In genomic region chr2:106575955-106576354, GRCh38 we compare ENCODE assay signal across 8 cellular contexts.
DNase-seq lines count a peak whose midpoint lies in the region; ATAC-seq and TF ChIP-seq lines count a peak whose summit lies in the region.

No MANE protein-coding gene starts in this region.

- intact Hi-C loops in sigmoid colon (cut with DNase I), result loop anchor here (5.0 kb wide), 1 partner anchor 384 kb away; the partner anchor contains the start of gene UXS1

- no peak for TF ChIP-seq POLR2A in sigmoid colon (IDR thresholded peaks at IDR 0.05)

- DNase-seq in LNCaP clone FGC (ENCODE audit: low read depth) (peak; percentile 54), brain pericyte (ENCODE audit: low read depth, low spot score) (peak; percentile 66), iPS-NIHi11 (ENCODE audit: low spot score) (peak; percentile 83), smooth muscle cell of the brain vasculature (ENCODE audit: low read depth, low spot score) (peak; percentile 85), HT-29 (ENCODE audit: low spot score) (no peak), sigmoid colon (no peak)
- DNase-seq in stimulated activated CD8-positive, alpha-beta memory T cell treated with anti-CD3 and anti-CD28 coated beads, Interleukin-4, amount 100 ng/mL, for 48 hours, result no peak

- peak overlapping the region in 1 of 4 donors; percentile 10 for H3K27ac ChIP-seq in sigmoid colon

- TF ChIP-seq EP300 in sigmoid colon (IDR thresholded peaks at IDR 0.05), result no peak

- H3K9me3 ChIP-seq in sigmoid colon, result no peaks in the 10 kb centered on the region

- no peaks in the 10 kb centered on the region for H3K36me3 ChIP-seq in sigmoid colon

- H3K4me3 ChIP-seq in LNCaP clone FGC (ENCODE audit: low read depth, low read length) (no peak overlapping the region), sigmoid colon (no peak overlapping the region)

- WGBS in sigmoid colon, 2 donors, result 59 to 66% methylated on average over 6 of the region's 6 CpGs

- peaks cover 0 to 12% (median 0%) of the 10 kb centered on the region in 4 donors for H3K4me1 ChIP-seq in sigmoid colon

- no peaks in the 10 kb centered on the region for H3K27me3 ChIP-seq in sigmoid colon

- no peak for ATAC-seq in GM19023 (IDR thresholded peaks at IDR 0.05; ENCODE audit: unreplicated experiment)

- TF ChIP-seq CTCF in LNCaP clone FGC (IDR thresholded peaks at IDR 0.05; ENCODE audit: control insufficient read depth, extremely low read depth, insufficient read depth), result no peak
- no peak for TF ChIP-seq CTCF in sigmoid colon (IDR thresholded peaks at IDR 0.05)

Comparison
In these comparisons a context has a peak if more than half of its experiments do, and no peak if none do; other contexts are left out.
1. DNase-seq: peak in LNCaP clone FGC (single experiment), brain pericyte (single experiment), iPS-NIHi11 (single experiment) and smooth muscle cell of the brain vasculature (single experiment); none in HT-29 (single experiment), stimulated activated CD8-positive, alpha-beta memory T cell treated with anti-CD3 and anti-CD28 coated beads, Interleukin-4, amount 100 ng/mL, for 48 hours (single experiment) and sigmoid colon (single experiment).